ENCODE assay signal across 8 cellular contexts in the genomic region with DNA sequence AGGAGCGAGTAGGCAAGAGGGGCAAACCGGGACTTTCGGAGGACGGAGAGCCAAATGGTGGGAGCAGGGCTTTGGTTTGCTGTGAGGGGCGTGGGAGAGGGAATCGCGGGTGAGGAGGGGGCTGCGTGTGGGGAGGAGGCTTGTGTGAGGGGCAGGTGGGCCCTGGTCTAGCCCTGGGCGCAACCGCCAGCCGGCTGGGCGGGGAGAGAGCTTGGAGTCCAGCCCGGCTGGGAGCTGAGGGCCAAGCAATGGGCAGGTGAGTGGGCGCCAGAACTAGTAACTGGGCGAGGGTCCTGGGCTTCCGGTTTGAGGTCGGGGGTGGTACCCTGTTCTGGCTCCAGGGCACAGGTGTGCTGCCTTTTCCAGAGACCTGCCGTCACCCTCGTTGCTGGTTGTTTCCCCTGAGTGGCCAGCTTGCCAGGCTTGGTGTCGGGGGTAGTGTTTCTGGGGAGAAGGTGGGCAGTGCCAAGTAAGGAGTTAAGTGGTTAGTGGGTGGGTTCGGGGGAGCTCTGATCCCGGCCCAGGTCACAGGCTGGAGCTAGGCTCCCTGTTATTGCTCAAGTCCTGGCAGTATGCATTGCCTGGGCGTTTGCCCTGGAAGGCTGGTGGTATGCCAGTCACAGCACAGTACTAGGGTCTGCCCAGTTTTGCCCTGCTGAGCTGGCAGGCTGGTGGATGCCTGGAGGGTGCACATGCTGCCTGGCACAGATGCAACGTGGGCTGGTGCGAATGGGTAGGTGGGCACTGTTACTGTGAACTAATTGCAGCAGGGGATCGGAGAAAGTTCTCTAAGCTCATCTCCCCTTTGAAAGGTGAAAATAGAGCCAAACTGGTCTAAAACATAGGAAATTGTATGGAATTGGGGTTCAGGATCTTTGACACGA. TPM values are rescaled to one million over a fixed set of nuclear protein-coding genes. Genes with fewer than 3 reads are reported as not detected.
DNase-seq lines count a peak whose midpoint lies in the region; ATAC-seq and TF ChIP-seq lines count a peak whose summit lies in the region.

No MANE protein-coding gene starts in this region.

- H3F3A ChIP-seq in SK-N-SH (replicated peaks; ENCODE audit: insufficient read depth) = peaks cover 21% of the 10 kb centered on the region

- POLR2A ChIA-PET in SK-N-SH (lab: Yijun Ruan, JAX) = interaction anchor here (0.6 to 0.9 kb wide), 3 partner anchors 16 to 248 kb away, joined by 3 read pairs; no protein-coding TSS in a partner anchor

- no peaks in the 10 kb centered on the region for H3K27me3 ChIP-seq in SK-N-SH (ENCODE audit: insufficient read depth)
- H3K27me3 ChIP-seq in left lung = no peaks in the 10 kb centered on the region

- H3K9ac ChIP-seq in SK-N-SH = peak overlapping the region; percentile 94

- H2AFZ ChIP-seq in SK-N-SH (ENCODE audit: low read depth) = peak overlapping the region; percentile 90

- H4K20me1 ChIP-seq in SK-N-SH (ENCODE audit: insufficient read depth) = no peaks in the 10 kb centered on the region

- peak overlapping the region; percentile 71 to 84 for H3K27ac ChIP-seq in SK-N-SH (ENCODE audit: low read depth in 2 of 2, low read length in 1 of 2)
- peak overlapping the region; percentile 97 for H3K27ac ChIP-seq in left lung

- TF ChIP-seq CTCF in SK-N-SH (IDR thresholded peaks at IDR 0.05) (no peak), choroid plexus epithelial cell (conservative IDR thresholded peaks at IDR 0.05; ENCODE audit: low read depth, low read length) (no peak), left lung (IDR thresholded peaks at IDR 0.05) (no peak)

- H3K9me2 ChIP-seq in SK-N-SH = no peaks in the 10 kb centered on the region

- H3K4me2 ChIP-seq in SK-N-SH = peak overlapping the region; percentile 80

- DNase-seq in NCI-H82 (lab: John Stamatoyannopoulos, UW) = peak; percentile 53
- DNase-seq in NCI-H82 treated with DMSO at 0.1 percent for 48 hours (lab: John Stamatoyannopoulos, UW; ENCODE audit: unreplicated experiment) = no peak
- peak; percentile 36 for DNase-seq in SK-N-SH
- peak; percentile 14 for DNase-seq in choroid plexus epithelial cell (ENCODE audit: low read depth)
- peak in 1 of 2 donors; percentile 89 for DNase-seq in left lung
- peak; percentile 36 for DNase-seq in stimulated activated CD8-positive, alpha-beta memory T cell treated with anti-CD3 and anti-CD28 coated beads, Interleukin-4, amount 100 ng/mL, for 48 hours

- H3K4me3 ChIP-seq in SK-N-SH (ENCODE audit: low read depth in 2 of 2, low read length in 1 of 2) (peak overlapping the region; percentile 64 to 94), choroid plexus epithelial cell (ENCODE audit: low read depth, low read length) (peak overlapping the region; percentile 95), left lung (peak overlapping the region; percentile 69 to 70)

- no peaks in the 10 kb centered on the region for H3K9me3 ChIP-seq in SK-N-SH
- no peaks in the 10 kb centered on the region for H3K9me3 ChIP-seq in left lung

- H3K79me2 ChIP-seq in SK-N-SH (ENCODE audit: insufficient read depth) = peaks cover 51% of the 10 kb centered on the region

- CTCF ChIA-PET in SK-N-SH (lab: Yijun Ruan, JAX) = interaction anchor here (0.7 to 3.5 kb wide), 14 partner anchors 22 to 241 kb away, joined by 3 to 14 read pairs (median 4); no protein-coding TSS in a partner anchor

- no peak for TF ChIP-seq EP300 in SK-N-SH (IDR thresholded peaks at IDR 0.05; ENCODE audit: borderline replicate concordance in 1 of 2, low read depth in 1 of 2, low read length in 1 of 2)

- ATAC-seq in left lung (peak; percentile 45), HG02588 (IDR thresholded peaks at IDR 0.05; ENCODE audit: unreplicated experiment) (no peak), GM18511 (IDR thresholded peaks at IDR 0.05; ENCODE audit: unreplicated experiment) (no peak)

- H3K36me3 ChIP-seq in SK-N-SH (replicated peaks in 1 of 2; ENCODE audit: control insufficient read depth in 1 of 2, insufficient read depth in 2 of 2, low read length in 1 of 2) = no peaks in the 10 kb centered on the region
- no peaks in the 10 kb centered on the region for H3K36me3 ChIP-seq in left lung

- WGBS in SK-N-SH (ENCODE audit: low lambda C conversion rate) = 8% methylated on average over 18 of the region's 27 CpGs

- TF ChIP-seq RAD21 in SK-N-SH (IDR thresholded peaks at IDR 0.05; ENCODE audit: low read length) = no peak

- peaks cover 11 to 16% of the 10 kb centered on the region in 2 experiments for H3K4me1 ChIP-seq in SK-N-SH (ENCODE audit: control insufficient read depth in 1 of 2, insufficient read depth in 2 of 2, low read depth in 1 of 2, low read length in 1 of 2)
- peaks cover 10 to 45% of the 10 kb centered on the region in 2 donors for H3K4me1 ChIP-seq in left lung

- intact Hi-C loops in left lung (cut with DNase I) = no loop called here

TF ChIP-seq in SK-N-SH, 30 proteins besides CTCF, POLR2A, EP300 and RAD21:
- TF ChIP-seq MXI1 (IDR thresholded peaks at IDR 0.05; ENCODE audit: low read depth, low read length) (no peak), SMC3 (IDR thresholded peaks at IDR 0.05; ENCODE audit: low read depth, low read length) (no peak), RCOR1 (IDR thresholded peaks at IDR 0.05; ENCODE audit: low read length) (no peak), YY1 (IDR thresholded peaks at IDR 0.05; ENCODE audit: low read depth) (no peak), EZH2phosphoT487 (IDR thresholded peaks at IDR 0.05; ENCODE audit: borderline replicate concordance, low read depth) (no peak), FOXM1 (IDR thresholded peaks at IDR 0.05; ENCODE audit: low read depth) (no peak), FOSL2 (IDR thresholded peaks at IDR 0.05; ENCODE audit: borderline replicate concordance, low read depth) (no peak), FOXJ3 (CRISPR knock-in tag; IDR thresholded peaks at IDR 0.05) (no peak), TEAD4 (IDR thresholded peaks at IDR 0.05; ENCODE audit: borderline replicate concordance, insufficient read depth) (no peak), IRF3 (IDR thresholded peaks at IDR 0.05; ENCODE audit: low read depth, low read length) (no peak), RFX5 (IDR thresholded peaks at IDR 0.05; ENCODE audit: low read length) (no peak), CHD2 (IDR thresholded peaks at IDR 0.05; ENCODE audit: low read length, partially characterized antibody) (no peak), POLR2AphosphoS5 (IDR thresholded peaks at IDR 0.05; ENCODE audit: low read depth, low read length) (no peak), MEF2A (IDR thresholded peaks at IDR 0.05; ENCODE audit: borderline replicate concordance, low read depth) (no peak), GABPA (IDR thresholded peaks at IDR 0.05; ENCODE audit: low read depth) (no peak)
- TF ChIP-seq, protein P1, sequence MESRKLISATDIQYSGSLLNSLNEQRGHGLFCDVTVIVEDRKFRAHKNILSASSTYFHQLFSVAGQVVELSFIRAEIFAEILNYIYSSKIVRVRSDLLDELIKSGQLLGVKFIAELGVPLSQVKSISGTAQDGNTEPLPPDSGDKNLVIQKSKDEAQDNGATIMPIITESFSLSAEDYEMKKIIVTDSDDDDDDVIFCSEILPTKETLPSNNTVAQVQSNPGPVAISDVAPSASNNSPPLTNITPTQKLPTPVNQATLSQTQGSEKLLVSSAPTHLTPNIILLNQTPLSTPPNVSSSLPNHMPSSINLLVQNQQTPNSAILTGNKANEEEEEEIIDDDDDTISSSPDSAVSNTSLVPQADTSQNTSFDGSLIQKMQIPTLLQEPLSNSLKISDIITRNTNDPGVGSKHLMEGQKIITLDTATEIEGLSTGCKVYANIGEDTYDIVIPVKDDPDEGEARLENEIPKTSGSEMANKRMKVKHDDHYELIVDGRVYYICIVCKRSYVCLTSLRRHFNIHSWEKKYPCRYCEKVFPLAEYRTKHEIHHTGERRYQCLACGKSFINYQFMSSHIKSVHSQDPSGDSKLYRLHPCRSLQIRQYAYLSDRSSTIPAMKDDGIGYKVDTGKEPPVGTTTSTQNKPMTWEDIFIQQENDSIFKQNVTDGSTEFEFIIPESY (IDR thresholded peaks at IDR 0.05; ENCODE audit: borderline replicate concordance, low read depth) = no peak
- TF ChIP-seq, protein P2, sequence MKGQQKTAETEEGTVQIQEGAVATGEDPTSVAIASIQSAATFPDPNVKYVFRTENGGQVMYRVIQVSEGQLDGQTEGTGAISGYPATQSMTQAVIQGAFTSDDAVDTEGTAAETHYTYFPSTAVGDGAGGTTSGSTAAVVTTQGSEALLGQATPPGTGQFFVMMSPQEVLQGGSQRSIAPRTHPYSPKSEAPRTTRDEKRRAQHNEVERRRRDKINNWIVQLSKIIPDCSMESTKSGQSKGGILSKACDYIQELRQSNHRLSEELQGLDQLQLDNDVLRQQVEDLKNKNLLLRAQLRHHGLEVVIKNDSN (IDR thresholded peaks at IDR 0.05; ENCODE audit: borderline replicate concordance, low read depth) = no peak
- TF ChIP-seq, protein P3, sequence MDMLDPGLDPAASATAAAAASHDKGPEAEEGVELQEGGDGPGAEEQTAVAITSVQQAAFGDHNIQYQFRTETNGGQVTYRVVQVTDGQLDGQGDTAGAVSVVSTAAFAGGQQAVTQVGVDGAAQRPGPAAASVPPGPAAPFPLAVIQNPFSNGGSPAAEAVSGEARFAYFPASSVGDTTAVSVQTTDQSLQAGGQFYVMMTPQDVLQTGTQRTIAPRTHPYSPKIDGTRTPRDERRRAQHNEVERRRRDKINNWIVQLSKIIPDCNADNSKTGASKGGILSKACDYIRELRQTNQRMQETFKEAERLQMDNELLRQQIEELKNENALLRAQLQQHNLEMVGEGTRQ (IDR thresholded peaks at IDR 0.05; ENCODE audit: borderline replicate concordance, low read depth, low read length) = no peak

RNA-seq across cellular contexts. Expression of gene CIPC, which starts 0.7 kb away (rescaled TPM):
- polyA plus RNA-seq in SK-N-SH (2012; rRNA removed) = 6.5 and 9.6 TPM in 2 replicates
- 8.0 and 8.5 TPM in 2 replicates for polyA plus RNA-seq in SK-N-SH (2012; cell fraction: cytosol; rRNA removed)
- 8.3 and 10.3 TPM in 2 replicates for polyA plus RNA-seq in SK-N-SH (2012; cell fraction: nucleus; rRNA removed)
- 10 to 100 TPM; 18.6 to 19.8 TPM for total RNA-seq in left lung

RNA-seq across cellular contexts. Expression of gene ZDHHC22, which starts 42.9 kb away (rescaled TPM):
- polyA plus RNA-seq in SK-N-SH (2012; rRNA removed) = 0.03 TPM in 1 of 2 replicates, not detected in the other
- polyA plus RNA-seq in SK-N-SH (2012; cell fraction: cytosol; rRNA removed) = 0.05 and 0.07 TPM in 2 replicates
- not detected in 2 replicates for polyA plus RNA-seq in SK-N-SH (2012; cell fraction: nucleus; rRNA removed)
- total RNA-seq in left lung = not detected
